8 cellular contexts compared by ENCODE assay signal in genomic region chr7:44581907-44582603, GRCh38. TPM values are rescaled to one million over a fixed set of nuclear protein-coding genes. Genes with fewer than 3 reads are reported as not detected.
DNase-seq lines count a peak whose midpoint lies in the region; ATAC-seq and TF ChIP-seq lines count a peak whose summit lies in the region.

Gene TMED4 (minus strand): TSS chr7:44582231. CDS start chr7:44582206, 25 bp downstream.

- H3K9me2 ChIP-seq in DOHH2 (replicated peaks; ENCODE audit: control insufficient read depth, low read length) (no peaks in the 10 kb centered on the region), GM23338 (ENCODE audit: insufficient read depth) (no peaks in the 10 kb centered on the region)

- H3K4me3 ChIP-seq in DOHH2 (ENCODE audit: low read length) (peak within 1 kb of the TSS; percentile 90), GM23338 (peak within 1 kb of the TSS; percentile 96)

- H3K27me3 ChIP-seq in DOHH2 (ENCODE audit: control insufficient read depth, low read length): no peaks in the 10 kb centered on the region
- no peaks in the 10 kb centered on the region for H3K27me3 ChIP-seq in GM23338 (ENCODE audit: insufficient read depth)

- H4K20me1 ChIP-seq in DOHH2 (ENCODE audit: control insufficient read depth, insufficient read depth, low read depth, low read length) (no peaks in the 10 kb centered on the region), GM23338 (replicated peaks; ENCODE audit: insufficient read depth) (no peaks in the 10 kb centered on the region; the same call in 1 of the 2 replicates)

- TF ChIP-seq CTCF in DOHH2 (IDR thresholded peaks at IDR 0.05; ENCODE audit: low read depth, low read length, poor library complexity, severe bottlenecking): no peak
- no peak for TF ChIP-seq CTCF in GM23338 (conservative IDR thresholded peaks at IDR 0.05; ENCODE audit: low read depth in 2 of 2)

- peaks cover 42% of the 10 kb centered on the region for H3K36me3 ChIP-seq in DOHH2 (ENCODE audit: control insufficient read depth, low read length)
- H3K36me3 ChIP-seq in GM23338 (ENCODE audit: insufficient read depth): peaks cover 20% of the 10 kb centered on the region

- H2AFZ ChIP-seq in GM23338: peak within 1 kb of the TSS; percentile 90

- peak; percentile 92 for ATAC-seq in GM23338
- peak; percentile 83 for ATAC-seq in naive B cell (ENCODE audit: low read depth in 2 of 2)
- peak; percentile 96 for ATAC-seq in stimulated activated memory B cell treated with anti-CD40 and anti-IgM and Interleukin-4, amounts not matched to agents 10 μg/mL and 1 μg/mL and 100 μg/mL, for 72 hours

- H3K4me2 ChIP-seq in DOHH2 (ENCODE audit: low read length): peak within 1 kb of the TSS; percentile 95
- H3K4me2 ChIP-seq in GM23338: peak within 1 kb of the TSS; percentile 96

- H3K9me3 ChIP-seq in DOHH2 (ENCODE audit: control insufficient read depth, insufficient read depth, low read length): no peaks in the 10 kb centered on the region

- peak within 1 kb of the TSS; percentile 96 for H3K27ac Mint-ChIP-seq in GM23338
- H3K27ac Mint-ChIP-seq in naive B cell: peak within 1 kb of the TSS; percentile 93 to 98 (median 96)
- H3K27ac Mint-ChIP-seq in stimulated activated memory B cell treated with anti-CD40 and anti-IgM and Interleukin-4, amounts not matched to agents 10 μg/mL and 1 μg/mL and 100 μg/mL, for 72 hours: peak within 1 kb of the TSS; percentile 90

- H3K9me3 Mint-ChIP-seq in GM23338: peaks cover 2% of the 10 kb centered on the region; the same call in 1 of the 3 replicates
- H3K9me3 Mint-ChIP-seq in naive B cell: no peaks in the 10 kb centered on the region
- no peaks in the 10 kb centered on the region for H3K9me3 Mint-ChIP-seq in stimulated activated memory B cell treated with anti-CD40 and anti-IgM and Interleukin-4, amounts not matched to agents 10 μg/mL and 1 μg/mL and 100 μg/mL, for 72 hours

- H3K79me2 ChIP-seq in DOHH2 (ENCODE audit: control insufficient read depth, low read length): peaks cover 43% of the 10 kb centered on the region
- peaks cover 24% of the 10 kb centered on the region for H3K79me2 ChIP-seq in GM23338 (replicated peaks; ENCODE audit: insufficient read depth)

- H3K4me1 ChIP-seq in DOHH2 (ENCODE audit: control insufficient read depth, low read length) (peaks cover 30% of the 10 kb centered on the region), GM23338 (ENCODE audit: insufficient read depth) (peaks cover 6% of the 10 kb centered on the region; the same call in 1 of the 2 replicates)

- DNase-seq in GM23338 (ENCODE audit: low spot score) (peak; percentile 98), LHCN-M2 (ENCODE audit: low read depth) (peak; percentile 99), RPMI8226 (peak; percentile 99), fibroblast of gingiva (ENCODE audit: low read depth) (peak; percentile 98), naive B cell (peak; percentile 100)
- DNase-seq in activated T-helper 1 cell treated with anti-CD3 and anti-CD28 coated beads, Interleukin-2, amount 50 U/mL, for 16 hours (ENCODE audit: low read depth in 1 of 2, low spot score in 1 of 2): peak; percentile 100

- H3K4me3 Mint-ChIP-seq in GM23338 (peak within 1 kb of the TSS; percentile 90), naive B cell (peak within 1 kb of the TSS; percentile 88 to 97 (median 93))
- peak within 1 kb of the TSS; percentile 74 for H3K4me3 Mint-ChIP-seq in stimulated activated memory B cell treated with anti-CD40 and anti-IgM and Interleukin-4, amounts not matched to agents 10 μg/mL and 1 μg/mL and 100 μg/mL, for 72 hours

- H3K27me3 Mint-ChIP-seq in GM23338 (ENCODE audit: insufficient read depth, low read depth, poor library complexity) (peaks cover 15% of the 10 kb centered on the region), naive B cell (no peaks in the 10 kb centered on the region)
- no peaks in the 10 kb centered on the region for H3K27me3 Mint-ChIP-seq in stimulated activated memory B cell treated with anti-CD40 and anti-IgM and Interleukin-4, amounts not matched to agents 10 μg/mL and 1 μg/mL and 100 μg/mL, for 72 hours

- H3K27ac ChIP-seq in DOHH2 (ENCODE audit: low read depth, low read length) (peak within 1 kb of the TSS; percentile 69), GM23338 (ENCODE audit: low read depth) (peak within 1 kb of the TSS; percentile 98)

- H3K36me3 Mint-ChIP-seq in GM23338 (ENCODE audit: low read depth) (peaks cover 31% of the 10 kb centered on the region), naive B cell (peaks cover 3 to 15% of the 10 kb centered on the region in 2 donors)
- H3K36me3 Mint-ChIP-seq in stimulated activated memory B cell treated with anti-CD40 and anti-IgM and Interleukin-4, amounts not matched to agents 10 μg/mL and 1 μg/mL and 100 μg/mL, for 72 hours: peaks cover 19% of the 10 kb centered on the region

- H3K4me1 Mint-ChIP-seq in GM23338 (peaks cover 8% of the 10 kb centered on the region), naive B cell (peaks cover 11 to 36% (median 34%) of the 10 kb centered on the region in 3 donors)
- H3K4me1 Mint-ChIP-seq in stimulated activated memory B cell treated with anti-CD40 and anti-IgM and Interleukin-4, amounts not matched to agents 10 μg/mL and 1 μg/mL and 100 μg/mL, for 72 hours: peaks cover 27% of the 10 kb centered on the region

- H3F3A ChIP-seq in DOHH2 (ENCODE audit: control insufficient read depth, insufficient read depth): 0 out of 2 replicates have a peak, but pooled peaks cover 7% of the 10 kb centered on the region
- H3F3A ChIP-seq in GM23338 (replicated peaks; ENCODE audit: low read depth): no peaks in the 10 kb centered on the region

TF ChIP-seq in GM23338, 12 proteins besides CTCF, POLR2A, EP300 and RAD21:
- TF ChIP-seq ZNF114 (CRISPR knock-in tag; IDR thresholded peaks at IDR 0.05) (no peak), POLR2AphosphoS5 (IDR thresholded peaks at IDR 0.05; ENCODE audit: low read depth) (peak; percentile 98), ZNF462 (CRISPR knock-in tag; IDR thresholded peaks at IDR 0.05) (no peak), CREB1 (CRISPR knock-in tag; IDR thresholded peaks at IDR 0.05; ENCODE audit: low read depth) (peak; percentile 70; the same call in 1 of the 2 replicates), EZH2 (IDR thresholded peaks at IDR 0.05; ENCODE audit: low read depth, unreplicated experiment) (no peak)
TF ChIP-seq in GM23338: peak in this region for 2.

RNA-seq across cellular contexts. Expression of gene TMED4, which starts in this region (rescaled TPM):
- 75.1 and 98.5 TPM in 2 replicates for total RNA-seq in GM23338 (2014; rRNA removed; shearing (Covaris generic))
- 41.8 and 43.5 TPM in 2 replicates for polyA plus RNA-seq in GM23338 (2016; fragmentation: Nextera tagmentation; extraction: Ambion mirVana)
- 241 and 253 TPM in 2 replicates for total RNA-seq in LHCN-M2 (2014; rRNA removed)
- polyA plus RNA-seq in LHCN-M2 (2012): 69.9 TPM
- 10 to 100 TPM; 54.8 to 82.0 (median 67.3) TPM for polyA plus RNA-seq in naive B cell (ENCODE audit: low read depth in 6 of 6)

Comparison
In these comparisons a context has a peak if more than half of its experiments do, and no peak if none do; other contexts are left out.
1. Peak in every context shown above with its lines: DNase-seq, ATAC-seq, H3K4me3 ChIP-seq and H3K27ac ChIP-seq.